Comparison of ENCODE assay signal across 13 cellular contexts in genomic region chr4:1053080-1053661, GRCh38. TPM values are rescaled to one million over a fixed set of nuclear protein-coding genes. Genes with fewer than 3 reads are reported as not detected.
DNase-seq lines count a peak whose midpoint lies in the region; ATAC-seq and TF ChIP-seq lines count a peak whose summit lies in the region.
"Had no signal": no experiment of that assay in that cellular context is flagged by ENCODE, and none has a peak within 500 bp of the region (broad histone marks: within the 10 kb centered on the region; RNA-seq: fewer than 3 reads in every experiment).

No MANE protein-coding gene starts in this region.

- intact Hi-C loops in mammary epithelial cell (cut with micrococcal nuclease) = no loop called here
- intact Hi-C loops in activated CD8-positive, alpha-beta T cell treated with anti-CD3 and anti-CD28 coated beads for 36 hours (cut with micrococcal nuclease) = no loop called here

- H3K9me3 ChIP-seq in mammary epithelial cell (replicated peaks; ENCODE audit: insufficient read depth, low read length) = no peaks in the 10 kb centered on the region

- WGBS in mammary epithelial cell (ENCODE audit: low coverage, missing lambda C conversion rate) = 4% methylated on average over 13 of the region's 24 CpGs

- H3K4me1 Mint-ChIP-seq in naive thymus-derived CD8-positive, alpha-beta T cell = peaks cover 9 to 16% (median 10%) of the 10 kb centered on the region in 4 donors
- H3K4me1 Mint-ChIP-seq in activated CD8-positive, alpha-beta T cell treated with anti-CD3 and anti-CD28 coated beads for 36 hours (ENCODE audit: low read depth) = peaks cover 9% of the 10 kb centered on the region
- peaks cover 12% of the 10 kb centered on the region for H3K4me1 Mint-ChIP-seq in activated naive CD8-positive, alpha-beta T cell treated with anti-CD3 and anti-CD28 coated beads, Interleukin-2, amount 50 U/mL, for 24 hours

- no peak for ATAC-seq in naive thymus-derived CD8-positive, alpha-beta T cell
- no peak for ATAC-seq in activated CD8-positive, alpha-beta T cell treated with anti-CD3 and anti-CD28 coated beads for 36 hours
- ATAC-seq in activated naive CD8-positive, alpha-beta T cell treated with anti-CD3 and anti-CD28 coated beads, Interleukin-2, amount 50 U/mL, for 24 hours = no peak

- dilution Hi-C loops in mammary epithelial cell (cut with HindIII; ENCODE audit: low sequenced_read_pairs) = loop anchor here (5.0 to 10.0 kb wide), 6 partner anchors 64 to 592 kb away; partner anchors contain the start of gene DGKQ

- H3K36me3 Mint-ChIP-seq in naive thymus-derived CD8-positive, alpha-beta T cell = peaks cover 0 to 6% (median 0%) of the 10 kb centered on the region in 3 donors
- H3K36me3 Mint-ChIP-seq in activated CD8-positive, alpha-beta T cell treated with anti-CD3 and anti-CD28 coated beads for 36 hours (ENCODE audit: low read depth) = no peaks in the 10 kb centered on the region
- no peaks in the 10 kb centered on the region for H3K36me3 Mint-ChIP-seq in activated naive CD8-positive, alpha-beta T cell treated with anti-CD3 and anti-CD28 coated beads, Interleukin-2, amount 50 U/mL, for 24 hours (ENCODE audit: low read depth)

- no peaks in the 10 kb centered on the region for H3K79me2 ChIP-seq in mammary epithelial cell (ENCODE audit: insufficient read depth, low read length)

- DNase-seq in AG08396 (ENCODE audit: low spot score) (peak; percentile 77), GM03348 (ENCODE audit: low spot score) (peak; percentile 80), mammary epithelial cell (no peak), HuH-7.5 (ENCODE audit: low spot score) (no peak), caudate nucleus (lab: John Stamatoyannopoulos, UW) (no peak)
- peak in 1 of 10 donors; percentile 52 for DNase-seq in naive thymus-derived CD8-positive, alpha-beta T cell
- no peak for DNase-seq in activated CD8-positive, alpha-beta T cell treated with anti-CD3 and anti-CD28 coated beads for 36 hours
- no peak for DNase-seq in activated naive CD8-positive, alpha-beta T cell treated with anti-CD3 and anti-CD28 coated beads, Interleukin-2, amount 50 U/mL, for 24 hours
- DNase-seq: dermis blood vessel endothelial cell; DMS79; MM.1S; NCI-H748 treated with DMSO at 0.1 percent for 48 hours; stimulated activated CD4-positive, alpha-beta T cell treated with anti-CD3 and anti-CD28 coated beads, Interleukin-1b, Interleukin-23, amount 100 ng/mL, for 48 hours had no signal

- H3K4me2 ChIP-seq in mammary epithelial cell (ENCODE audit: insufficient read depth, low read depth, low read length) = peak overlapping the region; percentile 62

- peaks cover 0 to 3% (median 0%) of the 10 kb centered on the region in 9 donors for H3K9me3 Mint-ChIP-seq in naive thymus-derived CD8-positive, alpha-beta T cell
- H3K9me3 Mint-ChIP-seq in activated CD8-positive, alpha-beta T cell treated with anti-CD3 and anti-CD28 coated beads for 36 hours = no peaks in the 10 kb centered on the region
- no peaks in the 10 kb centered on the region for H3K9me3 Mint-ChIP-seq in activated naive CD8-positive, alpha-beta T cell treated with anti-CD3 and anti-CD28 coated beads, Interleukin-2, amount 50 U/mL, for 24 hours

- peak overlapping the region in 8 of 10 donors; percentile 50 to 81 (median 76) for H3K27ac Mint-ChIP-seq in naive thymus-derived CD8-positive, alpha-beta T cell
- no peak overlapping the region for H3K27ac Mint-ChIP-seq in activated CD8-positive, alpha-beta T cell treated with anti-CD3 and anti-CD28 coated beads for 36 hours
- no peak overlapping the region for H3K27ac Mint-ChIP-seq in activated naive CD8-positive, alpha-beta T cell treated with anti-CD3 and anti-CD28 coated beads, Interleukin-2, amount 50 U/mL, for 24 hours

- POLR2A ChIA-PET in naive thymus-derived CD8-positive, alpha-beta T cell (lab: Charles Lee) = interaction anchor here (0.6 kb wide), 1 partner anchor 637 kb away, joined by 3 read pairs; no protein-coding TSS in a partner anchor
- POLR2A ChIA-PET in activated CD8-positive, alpha-beta T cell treated with anti-CD3 and anti-CD28 coated beads for 36 hours (lab: Charles Lee) = no interaction called here

- no peaks in the 10 kb centered on the region for H3K36me3 ChIP-seq in mammary epithelial cell (ENCODE audit: insufficient read depth, low read length)

- BruUV-seq in mammary epithelial cell (replicated peaks; lab: Mats Ljungman, UMichigan) = no TSS peak

- H3K27me3 Mint-ChIP-seq in naive thymus-derived CD8-positive, alpha-beta T cell = peaks cover 2 to 18% (median 6%) of the 10 kb centered on the region in 5 donors
- H3K27me3 Mint-ChIP-seq in activated CD8-positive, alpha-beta T cell treated with anti-CD3 and anti-CD28 coated beads for 36 hours = peaks cover 6% of the 10 kb centered on the region
- peaks cover 11% of the 10 kb centered on the region for H3K27me3 Mint-ChIP-seq in activated naive CD8-positive, alpha-beta T cell treated with anti-CD3 and anti-CD28 coated beads, Interleukin-2, amount 50 U/mL, for 24 hours

- H3K4me3 Mint-ChIP-seq in naive thymus-derived CD8-positive, alpha-beta T cell = peak overlapping the region in 6 of 10 donors; percentile 10 to 47 (median 34)
- H3K4me3 Mint-ChIP-seq in activated CD8-positive, alpha-beta T cell treated with anti-CD3 and anti-CD28 coated beads for 36 hours = no peak overlapping the region
- H3K4me3 Mint-ChIP-seq in activated naive CD8-positive, alpha-beta T cell treated with anti-CD3 and anti-CD28 coated beads, Interleukin-2, amount 50 U/mL, for 24 hours = no peak overlapping the region

- H3K27ac ChIP-seq in mammary epithelial cell (ENCODE audit: insufficient read depth, low read depth, low read length) = no peak overlapping the region
- H3K27ac ChIP-seq in caudate nucleus (ENCODE audit: low read depth, low read length) = no peak overlapping the region

- H3K4me1 ChIP-seq in mammary epithelial cell (ENCODE audit: insufficient read depth, low read length) = peaks cover 25% of the 10 kb centered on the region

- H4K20me1 ChIP-seq in mammary epithelial cell (ENCODE audit: insufficient read depth, low read length) = peaks cover 2% of the 10 kb centered on the region

- in situ Hi-C loops in mammary epithelial cell (cut with MboI; ENCODE audit: low sequenced_read_pairs in 2 of 2) = no loop called here

- no peak overlapping the region for H3K4me3 ChIP-seq in mammary epithelial cell (replicated peaks in 1 of 3; ENCODE audit: insufficient read depth in 1 of 3, low read depth in 2 of 3, low read length in 3 of 3)

- TF ChIP-seq CTCF in mammary epithelial cell (conservative IDR thresholded peaks at IDR 0.05 in 1 of 2, IDR thresholded peaks at IDR 0.05 in 1 of 2; ENCODE audit: extremely low read depth in 1 of 2, insufficient read depth in 1 of 2, low read depth in 1 of 2, low read length in 2 of 2) = no peak
- TF ChIP-seq CTCF in activated CD8-positive, alpha-beta T cell treated with anti-CD3 and anti-CD28 coated beads for 36 hours (IDR thresholded peaks at IDR 0.05) = no peak

- CTCF ChIA-PET in mammary epithelial cell (lab: Charles Lee; ENCODE audit: low non-redundant PET) = no interaction called here
- CTCF ChIA-PET in activated CD8-positive, alpha-beta T cell treated with anti-CD3 and anti-CD28 coated beads for 36 hours (lab: Charles Lee) = interaction anchor here (0.9 kb wide), 1 partner anchor 311 kb away, joined by 3 read pairs; no protein-coding TSS in a partner anchor

- peaks cover 17% of the 10 kb centered on the region for H3K27me3 ChIP-seq in mammary epithelial cell (ENCODE audit: insufficient read depth, low read length)

- no peak overlapping the region for H2AFZ ChIP-seq in mammary epithelial cell (ENCODE audit: low read depth, low read length)

- H3K9ac ChIP-seq in mammary epithelial cell (ENCODE audit: insufficient read depth, low read length) = no peak overlapping the region

RNA-seq across cellular contexts. Expression of gene FGFRL1, which starts 41.7 kb away (rescaled TPM):
- 10 to 100 TPM; 12.8 to 15.0 TPM for total RNA-seq in mammary epithelial cell
- 43.7 TPM for polyA plus RNA-seq in mammary epithelial cell
- 37.0 TPM for polyA minus RNA-seq in mammary epithelial cell
- total RNA-seq in naive thymus-derived CD8-positive, alpha-beta T cell = 10 to 100 TPM; 17.1 to 18.4 TPM
- polyA plus RNA-seq in naive thymus-derived CD8-positive, alpha-beta T cell = 1 to 10 TPM in 1 of 3 donors, under 1 TPM in 2; 0.65 to 1.2 (median 0.73) TPM
- 10 to 100 TPM; 16.2 to 18.0 TPM for total RNA-seq in activated CD8-positive, alpha-beta T cell treated with anti-CD3 and anti-CD28 coated beads for 36 hours

RNA-seq across cellular contexts. Expression of gene SLC26A1, which starts 60.0 kb away (rescaled TPM):
- not detected for total RNA-seq in mammary epithelial cell
- not detected for polyA plus RNA-seq in mammary epithelial cell
- polyA minus RNA-seq in mammary epithelial cell = not detected
- total RNA-seq in naive thymus-derived CD8-positive, alpha-beta T cell = under 1 TPM; 0.39 to 0.44 TPM
- 1 to 10 TPM in 2 of 3 donors, under 1 TPM in 1; 0.72 to 1.3 (median 1.1) TPM for polyA plus RNA-seq in naive thymus-derived CD8-positive, alpha-beta T cell
- total RNA-seq in activated CD8-positive, alpha-beta T cell treated with anti-CD3 and anti-CD28 coated beads for 36 hours = under 1 TPM in 1 of 2 experiments, not detected in 1; 0.27 TPM
- total RNA-seq: dermis blood vessel endothelial cell had no signal

Comparison
In these comparisons a context has a peak if more than half of its experiments do, and no peak if none do; other contexts are left out.
1. DNase-seq: peak in AG08396 (single experiment) and GM03348 (single experiment); none in mammary epithelial cell (single experiment), activated CD8-positive, alpha-beta T cell treated with anti-CD3 and anti-CD28 coated beads for 36 hours (single experiment), HuH-7.5 (single experiment), activated naive CD8-positive, alpha-beta T cell treated with anti-CD3 and anti-CD28 coated beads, Interleukin-2, amount 50 U/mL, for 24 hours (single experiment) and caudate nucleus (0 of 61).
2. H3K27ac Mint-ChIP-seq: peak in naive thymus-derived CD8-positive, alpha-beta T cell (8 of 10); none in activated CD8-positive, alpha-beta T cell treated with anti-CD3 and anti-CD28 coated beads for 36 hours (single experiment) and activated naive CD8-positive, alpha-beta T cell treated with anti-CD3 and anti-CD28 coated beads, Interleukin-2, amount 50 U/mL, for 24 hours (single experiment).
3. H3K4me3 Mint-ChIP-seq: peak in naive thymus-derived CD8-positive, alpha-beta T cell (6 of 10); none in activated CD8-positive, alpha-beta T cell treated with anti-CD3 and anti-CD28 coated beads for 36 hours (single experiment) and activated naive CD8-positive, alpha-beta T cell treated with anti-CD3 and anti-CD28 coated beads, Interleukin-2, amount 50 U/mL, for 24 hours (single experiment).